ENCODE assay signal across 10 cellular contexts in the genomic region with DNA sequence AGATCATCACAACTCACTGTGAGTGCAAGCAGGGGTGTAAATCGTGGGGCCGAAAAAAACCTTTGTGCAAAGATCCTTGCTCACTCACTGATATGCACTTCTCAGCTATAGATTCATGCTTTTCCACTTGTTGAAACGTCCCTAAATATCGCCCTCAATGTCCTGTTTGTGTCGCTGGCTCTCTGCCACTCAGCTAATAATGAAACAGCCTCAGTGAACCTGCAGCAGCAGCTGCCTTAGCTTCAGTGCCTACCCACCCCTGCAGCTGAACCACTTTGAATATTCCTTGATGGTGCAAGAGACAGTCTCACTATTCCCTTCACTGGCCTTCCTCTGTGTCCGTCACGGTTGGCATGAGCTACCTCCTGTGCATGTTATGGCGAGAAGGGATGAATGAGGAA.
DNase-seq lines count a peak whose midpoint lies in the region; ATAC-seq and TF ChIP-seq lines count a peak whose summit lies in the region.
"Had no signal": no experiment of that assay in that cellular context is flagged by ENCODE, and none has a peak within 500 bp of the region (broad histone marks: within the 10 kb centered on the region; RNA-seq: fewer than 3 reads in every experiment).

No MANE protein-coding gene starts in this region.

- H3K27ac Mint-ChIP-seq in activated CD8-positive, alpha-beta memory T cell treated with anti-CD3 and anti-CD28 coated beads, Interleukin-2, amount 10 ng/mL, durations not matched to agents 7 days and 5 days, result no peak overlapping the region
- no peak overlapping the region for H3K27ac Mint-ChIP-seq in CD4-positive, alpha-beta T cell
- H3K27ac Mint-ChIP-seq: CD4-positive, CD25-positive, alpha-beta regulatory T cell had no signal

- H3F3A ChIP-seq in PC-3 (ENCODE audit: low read length, unreplicated experiment), result peaks cover 18% of the 10 kb centered on the region

- peak in 8 of 14 donors; percentile 32 to 82 (median 62) for DNase-seq in C1 segment of cervical spinal cord (lab: John Stamatoyannopoulos, UW)
- DNase-seq in PC-3, result no peak
- peak; percentile 83 for DNase-seq in glomerular visceral epithelial cell (ENCODE audit: extremely low spot score)
- DNase-seq in occipital lobe (lab: John Stamatoyannopoulos, UW), result peak; percentile 2
- no peak for DNase-seq in activated CD8-positive, alpha-beta memory T cell treated with anti-CD3 and anti-CD28 coated beads, Interleukin-2, amount 10 ng/mL, durations not matched to agents 7 days and 5 days
- no peak for DNase-seq in CD4-positive, alpha-beta T cell
- DNase-seq in HK-2 (ENCODE audit: unreplicated experiment), result no peak
- DNase-seq: activated T-cell treated with anti-CD3 and anti-CD28 coated beads for 4 hours; CD4-positive, CD25-positive, alpha-beta regulatory T cell had no signal

- no peaks in the 10 kb centered on the region for H3K9me3 ChIP-seq in PC-3 (ENCODE audit: low read length)
- no peaks in the 10 kb centered on the region for H3K9me3 ChIP-seq in CD4-positive, alpha-beta T cell (ENCODE audit: control insufficient read depth, low read length)

- no peaks in the 10 kb centered on the region for H3K4me1 Mint-ChIP-seq in activated CD8-positive, alpha-beta memory T cell treated with anti-CD3 and anti-CD28 coated beads, Interleukin-2, amount 10 ng/mL, durations not matched to agents 7 days and 5 days
- no peaks in the 10 kb centered on the region for H3K4me1 Mint-ChIP-seq in CD4-positive, alpha-beta T cell (ENCODE audit: low read depth)
- H3K4me1 Mint-ChIP-seq: CD4-positive, CD25-positive, alpha-beta regulatory T cell had no signal

- POLR2A ChIA-PET in PC-3 (lab: Charles Lee; ENCODE audit: unreplicated experiment), result interaction anchor here (0.7 kb wide), 1 partner anchor 71 kb away, joined by 3 read pairs; no protein-coding TSS in a partner anchor
- POLR2A ChIA-PET in CD4-positive, alpha-beta T cell (lab: Charles Lee), result no interaction called here

- peaks cover 17% of the 10 kb centered on the region for H3K27me3 Mint-ChIP-seq in activated CD8-positive, alpha-beta memory T cell treated with anti-CD3 and anti-CD28 coated beads, Interleukin-2, amount 10 ng/mL, durations not matched to agents 7 days and 5 days
- peaks cover 45% of the 10 kb centered on the region for H3K27me3 Mint-ChIP-seq in CD4-positive, alpha-beta T cell

- peak overlapping the region; percentile 91 for H3K27ac ChIP-seq in PC-3 (ENCODE audit: low read length)
- H3K27ac ChIP-seq in CD4-positive, alpha-beta T cell (ENCODE audit: low read depth, low read length), result no peak overlapping the region

- ATAC-seq in PC-3 (no peak), HG03354 (IDR thresholded peaks at IDR 0.05; ENCODE audit: poor library complexity, severe bottlenecking, unreplicated experiment) (no peak)
- ATAC-seq in activated CD8-positive, alpha-beta memory T cell treated with anti-CD3 and anti-CD28 coated beads, Interleukin-2, amount 10 ng/mL, durations not matched to agents 7 days and 5 days, result no peak
- ATAC-seq in CD4-positive, alpha-beta T cell (ENCODE audit: poor library complexity), result no peak

- H3K9me2 ChIP-seq in PC-3 (replicated peaks; ENCODE audit: low read length), result no peaks in the 10 kb centered on the region

- H3K4me1 ChIP-seq in PC-3 (ENCODE audit: insufficient read depth, low read length), result peaks cover 70% of the 10 kb centered on the region

- no peak overlapping the region for H3K4me3 Mint-ChIP-seq in activated CD8-positive, alpha-beta memory T cell treated with anti-CD3 and anti-CD28 coated beads, Interleukin-2, amount 10 ng/mL, durations not matched to agents 7 days and 5 days
- no peak overlapping the region for H3K4me3 Mint-ChIP-seq in CD4-positive, alpha-beta T cell
- H3K4me3 Mint-ChIP-seq: CD4-positive, CD25-positive, alpha-beta regulatory T cell had no signal

- no TSS peak for BruUV-seq in PC-3 (replicated peaks; lab: Mats Ljungman, UMichigan)

- no peaks in the 10 kb centered on the region for H4K20me1 ChIP-seq in PC-3 (ENCODE audit: low read length)

- H3K36me3 ChIP-seq in PC-3 (ENCODE audit: low read depth, low read length), result 0 out of 2 replicates have a peak, but pooled peaks cover 12% of the 10 kb centered on the region

- no peak for TF ChIP-seq CTCF in PC-3 (conservative IDR thresholded peaks at IDR 0.05; ENCODE audit: low read depth, low read length)
- no peak for TF ChIP-seq CTCF in CD4-positive, alpha-beta T cell (IDR thresholded peaks at IDR 0.05)

- peaks cover 48% of the 10 kb centered on the region for H3K79me2 ChIP-seq in PC-3 (ENCODE audit: low read length)

- intact Hi-C loops in PC-3 (cut with micrococcal nuclease), result loop anchor here (5.0 kb wide), 2 partner anchors 104 to 196 kb away; no protein-coding TSS in a partner anchor
- intact Hi-C loops in CD4-positive, alpha-beta T cell (cut with DNase I, micrococcal nuclease), result no loop called here

- H3K36me3 Mint-ChIP-seq in activated CD8-positive, alpha-beta memory T cell treated with anti-CD3 and anti-CD28 coated beads, Interleukin-2, amount 10 ng/mL, durations not matched to agents 7 days and 5 days, result no peaks in the 10 kb centered on the region
- no peaks in the 10 kb centered on the region for H3K36me3 Mint-ChIP-seq in CD4-positive, alpha-beta T cell (ENCODE audit: low read depth)
- H3K36me3 Mint-ChIP-seq: CD4-positive, CD25-positive, alpha-beta regulatory T cell had no signal

- no peak overlapping the region for H2AFZ ChIP-seq in PC-3 (ENCODE audit: low read length)

- H3K9me3 Mint-ChIP-seq in activated CD8-positive, alpha-beta memory T cell treated with anti-CD3 and anti-CD28 coated beads, Interleukin-2, amount 10 ng/mL, durations not matched to agents 7 days and 5 days (ENCODE audit: low read depth), result no peaks in the 10 kb centered on the region
- H3K9me3 Mint-ChIP-seq in CD4-positive, alpha-beta T cell, result no peaks in the 10 kb centered on the region

- no peaks in the 10 kb centered on the region for H3K27me3 ChIP-seq in PC-3 (ENCODE audit: low read length)
- H3K27me3 ChIP-seq in CD4-positive, alpha-beta T cell (ENCODE audit: control insufficient read depth, insufficient read depth, low read length), result peaks cover 7% of the 10 kb centered on the region

- peak overlapping the region; percentile 60 for H3K4me3 ChIP-seq in PC-3 (ENCODE audit: low read length)

- H3K9ac ChIP-seq in PC-3 (ENCODE audit: low read length), result peak overlapping the region; percentile 75

- CTCF ChIA-PET in PC-3 (lab: Charles Lee), result interaction anchor here (0.8 kb wide), 1 partner anchor 106 kb away, joined by 3 read pairs; no protein-coding TSS in a partner anchor
- CTCF ChIA-PET in activated CD8-positive, alpha-beta memory T cell treated with anti-CD3 and anti-CD28 coated beads, Interleukin-2, amount 10 ng/mL, durations not matched to agents 7 days and 5 days (lab: Charles Lee), result no interaction called here
- CTCF ChIA-PET in CD4-positive, alpha-beta T cell (lab: Charles Lee), result no interaction called here

- H3K4me2 ChIP-seq in PC-3 (ENCODE audit: low read length), result peak overlapping the region; percentile 70

Comparison
In these comparisons a context has a peak if more than half of its experiments do, and no peak if none do; other contexts are left out.
1. DNase-seq: peak in C1 segment of cervical spinal cord (8 of 14), glomerular visceral epithelial cell (single experiment) and occipital lobe (single experiment); none in PC-3 (single experiment), activated CD8-positive, alpha-beta memory T cell treated with anti-CD3 and anti-CD28 coated beads, Interleukin-2, amount 10 ng/mL, durations not matched to agents 7 days and 5 days (single experiment), CD4-positive, alpha-beta T cell (0 of 10) and HK-2 (single experiment).